In genomic region chr5:34016750-34017149, GRCh38 we compare ENCODE assay signal across 2 cellular contexts.
TF ChIP-seq lines count a peak whose summit lies in the region.

No MANE protein-coding gene starts in this region.

TF ChIP-seq in A549, 52 proteins besides CTCF, POLR2A, EP300 and RAD21:
- no peak for TF ChIP-seq ATOH8 (CRISPR knock-in tag; IDR thresholded peaks at IDR 0.05; ENCODE audit: low read depth)
- TF ChIP-seq FOXS1 (CRISPR knock-in tag; IDR thresholded peaks at IDR 0.05): no peak
- TF ChIP-seq MAFK (IDR thresholded peaks at IDR 0.05; ENCODE audit: partially characterized antibody): peak; percentile 90
TF ChIP-seq in A549: peak in this region for 1.

TF ChIP-seq in K562, 482 proteins besides CTCF, POLR2A, EP300 and RAD21:
- TF ChIP-seq MAFG (tag; conservative IDR thresholded peaks at IDR 0.05) (peak; percentile 86), IRF9 (tag; IDR thresholded peaks at IDR 0.05) (no peak), FOXA1 (IDR thresholded peaks at IDR 0.05; ENCODE audit: borderline replicate concordance) (no peak), TCFL5 (CRISPR knock-in tag; conservative IDR thresholded peaks at IDR 0.05) (no peak), ZNF408 (CRISPR knock-in tag; IDR thresholded peaks at IDR 0.05; ENCODE audit: low read depth) (no peak), SNAPC5 (CRISPR knock-in tag; IDR thresholded peaks at IDR 0.05) (no peak), MAFK (IDR thresholded peaks at IDR 0.05; ENCODE audit: low read length) (peak; percentile 83), PPARD (CRISPR knock-in tag; IDR thresholded peaks at IDR 0.05) (no peak), MAFF (IDR thresholded peaks at IDR 0.05; ENCODE audit: low read length) (peak; percentile 83), ZNF316 (IDR thresholded peaks at IDR 0.05) (peak; percentile 93), C11orf30 (IDR thresholded peaks at IDR 0.05; ENCODE audit: low read depth) (peak; percentile 81), ERF (CRISPR knock-in tag; IDR thresholded peaks at IDR 0.05) (no peak), TGIF2 (CRISPR knock-in tag; IDR thresholded peaks at IDR 0.05) (no peak)
